ENCODE assay signal across 9 cellular contexts in the genomic region with DNA sequence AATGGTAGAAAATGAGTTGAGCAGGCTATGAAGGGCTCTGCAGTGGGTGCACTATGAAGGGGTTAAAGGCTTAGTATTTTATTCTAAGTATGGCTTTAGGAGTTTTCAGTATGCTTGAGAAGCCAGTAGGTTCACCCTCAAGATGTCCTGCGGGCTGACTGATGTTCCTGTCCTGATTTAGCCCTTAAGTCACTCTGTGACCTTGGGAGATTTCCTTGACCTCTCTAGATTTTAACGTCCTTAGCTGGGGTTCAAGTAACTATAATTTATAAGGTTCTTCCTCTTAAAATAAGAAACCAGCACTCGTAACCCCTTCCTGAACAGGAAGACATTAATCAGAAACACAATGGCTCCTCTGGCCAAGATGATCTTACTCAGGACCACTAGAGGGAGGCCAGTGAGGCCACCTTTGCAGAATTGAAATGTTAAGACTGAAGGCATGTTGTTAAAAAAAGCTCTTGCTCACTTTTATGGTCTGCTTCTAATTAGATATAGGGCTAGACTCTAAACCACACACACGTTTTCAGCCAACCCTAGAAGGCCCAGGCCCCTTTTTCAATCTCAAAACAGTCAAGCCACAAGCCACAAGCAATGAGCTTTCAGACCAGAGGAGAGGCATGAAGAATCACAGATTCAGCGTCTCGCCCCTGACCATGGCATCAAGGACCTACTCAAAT. TPM values are rescaled to one million over a fixed set of nuclear protein-coding genes. Genes with fewer than 3 reads are reported as not detected.
DNase-seq lines count a peak whose midpoint lies in the region; ATAC-seq and TF ChIP-seq lines count a peak whose summit lies in the region.
"Had no signal": no experiment of that assay in that cellular context is flagged by ENCODE, and none has a peak within 500 bp of the region (broad histone marks: within the 10 kb centered on the region; RNA-seq: fewer than 3 reads in every experiment).

No MANE protein-coding gene starts in this region.

- TF ChIP-seq CTCF in astrocyte of the cerebellum (IDR thresholded peaks at IDR 0.05; ENCODE audit: low read depth, low read length, missing control alignments) = peak; percentile 80
- peak; percentile 38 for TF ChIP-seq CTCF in progenitor cell of endocrine pancreas (IDR thresholded peaks at IDR 0.05; ENCODE audit: unreplicated experiment)

- no peaks in the 10 kb centered on the region for H3K9me3 Mint-ChIP-seq in progenitor cell of endocrine pancreas (ENCODE audit: low read depth)

- H3K27ac Mint-ChIP-seq in progenitor cell of endocrine pancreas = no peak overlapping the region

- no peak overlapping the region for H3K4me3 ChIP-seq in astrocyte of the cerebellum (ENCODE audit: low read depth, low read length)
- H3K4me3 ChIP-seq: BLaER1 treated with 17β-estradiol and CSF1 and Interleukin-3, amounts not matched to agents 10 nM and 100 nM had no signal

- peak; percentile 84 for ATAC-seq in HG02981 (IDR thresholded peaks at IDR 0.05; ENCODE audit: unreplicated experiment)

- intact Hi-C loops in posterior cingulate gyrus (cut with DNase I) = no loop called here

- H3K27me3 Mint-ChIP-seq in progenitor cell of endocrine pancreas = peaks cover 5% of the 10 kb centered on the region

- in situ Hi-C loops in astrocyte of the cerebellum (cut with HindIII; ENCODE audit: low sequenced_read_pairs) = loop anchor here (5.0 kb wide), 1 partner anchor 142 kb away; no protein-coding TSS in a partner anchor

- H3K4me1 Mint-ChIP-seq in progenitor cell of endocrine pancreas (ENCODE audit: low read depth) = peaks cover 2% of the 10 kb centered on the region

- H3K36me3 Mint-ChIP-seq in progenitor cell of endocrine pancreas (ENCODE audit: insufficient read depth) = no peaks in the 10 kb centered on the region

- DNase-seq in NCI-H146 (lab: John Stamatoyannopoulos, UW) (peak; percentile 22), NCI-H146 treated with DMSO at 0.1 percent for 48 hours (lab: John Stamatoyannopoulos, UW; ENCODE audit: unreplicated experiment) (no peak), astrocyte of the cerebellum (ENCODE audit: low read depth) (peak; percentile 94), progenitor cell of endocrine pancreas (ENCODE audit: low spot score, unreplicated experiment) (no peak), HuH-7 (ENCODE audit: low spot score) (no peak), posterior cingulate gyrus (no peak), cerebellar nuclear complex (lab: John Stamatoyannopoulos, UW) (no peak)

- no peak overlapping the region for H3K4me3 Mint-ChIP-seq in progenitor cell of endocrine pancreas (ENCODE audit: low read depth)

RNA-seq across cellular contexts. Expression of a gene that starts 42.0 kb away (rescaled TPM):
- 38.2 and 39.2 TPM in 2 replicates for total RNA-seq in progenitor cell of endocrine pancreas

Comparison
In these comparisons a context has a peak if more than half of its experiments do, and no peak if none do; other contexts are left out.
1. DNase-seq: peak in NCI-H146 (single experiment) and astrocyte of the cerebellum (single experiment); none in NCI-H146 treated with DMSO at 0.1 percent for 48 hours (single experiment), progenitor cell of endocrine pancreas (single experiment), HuH-7 (single experiment), posterior cingulate gyrus (0 of 10) and cerebellar nuclear complex (0 of 2).